Comparison of ENCODE assay signal across 1 cellular context in genomic region chr3:181700168-181701087, GRCh38.
TF ChIP-seq lines count a peak whose summit lies in the region.

No MANE protein-coding gene starts in this region.

TF ChIP-seq in WTC11, 78 proteins besides CTCF, POLR2A, EP300 and RAD21 (continued from another document):
- TF ChIP-seq STAT6 (CRISPR knock-in tag; conservative IDR thresholded peaks at IDR 0.05; ENCODE audit: low read depth) = no peak
- no peak for TF ChIP-seq NR3C1 (CRISPR knock-in tag; conservative IDR thresholded peaks at IDR 0.05; ENCODE audit: low read depth)
- no peak for TF ChIP-seq USF2 (CRISPR knock-in tag; IDR thresholded peaks at IDR 0.05)
- TF ChIP-seq ZMAT4 (CRISPR knock-in tag; IDR thresholded peaks at IDR 0.05) = no peak
- TF ChIP-seq ZNF671 (CRISPR knock-in tag; IDR thresholded peaks at IDR 0.05) = no peak
- no peak for TF ChIP-seq AR (CRISPR knock-in tag; IDR thresholded peaks at IDR 0.05)
- no peak for TF ChIP-seq TCF7 (CRISPR knock-in tag; IDR thresholded peaks at IDR 0.05; ENCODE audit: low read depth)
- TF ChIP-seq E2F5 (CRISPR knock-in tag; IDR thresholded peaks at IDR 0.05) = no peak
- no peak for TF ChIP-seq ZNF396 (CRISPR knock-in tag; IDR thresholded peaks at IDR 0.05; ENCODE audit: borderline replicate concordance)
TF ChIP-seq in WTC11: peak in this region for 0.
